ENCODE assay signal across 8 cellular contexts in the genomic region with DNA sequence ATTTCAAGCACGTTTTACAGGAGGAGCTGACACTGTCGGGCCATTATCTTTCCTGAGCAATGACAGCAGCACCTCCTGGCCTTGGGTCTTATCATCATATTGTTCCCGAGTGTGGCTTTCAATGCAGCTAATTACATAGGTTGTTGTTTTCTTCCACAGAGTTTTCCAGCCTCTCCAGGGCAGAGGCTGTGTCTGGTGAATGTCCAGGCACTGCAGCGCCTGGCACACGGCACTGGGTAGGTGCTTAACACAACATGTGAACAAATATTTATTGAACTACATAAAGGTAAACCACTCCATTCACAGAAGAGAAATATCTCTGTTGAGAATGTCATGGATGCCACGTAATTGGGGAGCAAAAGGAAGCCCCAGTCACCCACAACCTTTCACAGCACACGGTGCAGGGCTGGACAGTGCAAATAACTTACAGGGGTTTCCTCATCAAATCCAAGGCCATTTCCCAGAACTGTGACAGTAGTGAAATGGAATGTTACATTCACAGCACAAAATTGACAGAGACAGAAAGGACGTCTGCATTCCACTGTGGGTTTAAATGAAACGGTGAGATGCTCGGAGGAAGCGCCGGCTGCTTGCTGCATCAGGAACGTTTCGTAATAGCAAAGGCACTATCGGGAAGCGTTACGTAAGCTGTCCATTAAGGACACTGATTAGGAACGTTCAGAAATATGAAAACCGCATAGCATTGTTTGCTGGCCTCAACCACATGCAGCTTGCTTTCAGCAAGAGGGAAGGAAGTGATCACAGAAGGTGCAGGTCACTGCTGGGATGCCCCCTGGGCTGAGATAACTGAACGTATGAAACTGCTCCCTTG. TPM values are rescaled to one million over a fixed set of nuclear protein-coding genes. Genes with fewer than 3 reads are reported as not detected.
A peak's percentile ranks its signal among the peaks of the same experiment; 100 is the strongest.
DNase-seq lines count a peak whose midpoint lies in the region; ATAC-seq and TF ChIP-seq lines count a peak whose summit lies in the region.

No MANE protein-coding gene starts in this region.

- H3K4me1 Mint-ChIP-seq in natural killer cell treated with Interleukin-12 subunit alpha and Interleukin-12 subunit beta and Interleukin-15 and Interleukin-18, amount 100 ng/mL, for 72 hours (ENCODE audit: low read depth in 2 of 2) = peaks cover 9% of the 10 kb centered on the region in 2 donors

- H3K79me2 ChIP-seq in OCI-LY7 (ENCODE audit: insufficient read depth, low read depth, low read length) = no peaks in the 10 kb centered on the region

- CTCF ChIA-PET in OCI-LY7 (lab: Charles Lee; ENCODE audit: unreplicated experiment) = interaction anchor here (0.5 kb wide), 1 partner anchor 8 kb away, joined by 3 read pairs; no protein-coding TSS in a partner anchor

- no peaks in the 10 kb centered on the region for H3K36me3 Mint-ChIP-seq in natural killer cell treated with Interleukin-12 subunit alpha and Interleukin-12 subunit beta and Interleukin-15 and Interleukin-18, amount 100 ng/mL, for 72 hours

- ATAC-seq in natural killer cell treated with Interleukin-12 subunit alpha and Interleukin-12 subunit beta and Interleukin-15 and Interleukin-18, amount 100 ng/mL, for 72 hours = peak; percentile 50 to 59
- ATAC-seq in HG03342 (IDR thresholded peaks at IDR 0.05; ENCODE audit: unreplicated experiment) = no peak

- H3K9me3 Mint-ChIP-seq in natural killer cell treated with Interleukin-12 subunit alpha and Interleukin-12 subunit beta and Interleukin-15 and Interleukin-18, amount 100 ng/mL, for 72 hours = no peaks in the 10 kb centered on the region

- H3K27ac Mint-ChIP-seq in natural killer cell treated with Interleukin-12 subunit alpha and Interleukin-12 subunit beta and Interleukin-15 and Interleukin-18, amount 100 ng/mL, for 72 hours = no peak overlapping the region

- no peaks in the 10 kb centered on the region for H3K9me3 ChIP-seq in OCI-LY7 (ENCODE audit: low read length)

- POLR2A ChIA-PET in OCI-LY7 (lab: Charles Lee) = no interaction called here

- no peak overlapping the region for H3K4me2 ChIP-seq in OCI-LY7 (ENCODE audit: low read length)

- intact Hi-C loops in OCI-LY7 (cut with micrococcal nuclease; ENCODE audit: unreplicated experiment) = no loop called here

- no TSS peak for BruUV-seq in OCI-LY7 (replicated peaks; lab: Mats Ljungman, UMichigan)

- H3K4me3 ChIP-seq in choroid plexus epithelial cell (ENCODE audit: low read depth, low read length) (no peak overlapping the region), OCI-LY7 (ENCODE audit: low read depth, low read length, poor library complexity, severe bottlenecking) (no peak overlapping the region)

- no peak overlapping the region for H2AFZ ChIP-seq in OCI-LY7 (ENCODE audit: low read length)

- H3K27me3 Mint-ChIP-seq in natural killer cell treated with Interleukin-12 subunit alpha and Interleukin-12 subunit beta and Interleukin-15 and Interleukin-18, amount 100 ng/mL, for 72 hours = peaks cover 53 to 54% of the 10 kb centered on the region in 2 donors

- peak overlapping the region; percentile 4 for H3K4me3 Mint-ChIP-seq in natural killer cell treated with Interleukin-12 subunit alpha and Interleukin-12 subunit beta and Interleukin-15 and Interleukin-18, amount 100 ng/mL, for 72 hours

- TF ChIP-seq CTCF in choroid plexus epithelial cell (conservative IDR thresholded peaks at IDR 0.05; ENCODE audit: low read depth, low read length) (no peak), OCI-LY7 (conservative IDR thresholded peaks at IDR 0.05; ENCODE audit: low read length) (no peak)

- DNase-seq in D341Med (ENCODE audit: low spot score) (peak; percentile 30), NCI-H345 (lab: John Stamatoyannopoulos, UW) (peak; percentile 36), choroid plexus epithelial cell (ENCODE audit: low read depth) (peak; percentile 100), OCI-LY7 (ENCODE audit: low spot score) (no peak), COLO829 (ENCODE audit: low spot score) (no peak), GM19238 (ENCODE audit: insufficient read length, low spot score) (no peak)
- DNase-seq in natural killer cell treated with Interleukin-12 subunit alpha and Interleukin-12 subunit beta and Interleukin-15 and Interleukin-18, amount 100 ng/mL, for 72 hours (ENCODE audit: low spot score) = no peak

- H4K20me1 ChIP-seq in OCI-LY7 (ENCODE audit: insufficient read depth, low read length) = no peaks in the 10 kb centered on the region

- no peaks in the 10 kb centered on the region for H3K4me1 ChIP-seq in OCI-LY7 (ENCODE audit: insufficient read depth, low read length, poor library complexity, severe bottlenecking)

- no peak overlapping the region for H3K27ac ChIP-seq in OCI-LY7 (ENCODE audit: low read depth, low read length, poor library complexity, severe bottlenecking)

- no peaks in the 10 kb centered on the region for H3K36me3 ChIP-seq in OCI-LY7 (ENCODE audit: insufficient read depth, low read length)

- H3K9me2 ChIP-seq in OCI-LY7 (ENCODE audit: insufficient read depth, low read length) = no peaks in the 10 kb centered on the region

RNA-seq across cellular contexts. Expression of a gene that starts 6.4 kb away (rescaled TPM):
- total RNA-seq in natural killer cell treated with Interleukin-12 subunit alpha and Interleukin-12 subunit beta and Interleukin-15 and Interleukin-18, amount 100 ng/mL, for 72 hours = not detected
- not detected in 2 replicates for total RNA-seq in OCI-LY7 (2014; rRNA removed; shearing (Covaris generic))
- not detected in 2 replicates for total RNA-seq in OCI-LY7 (2022)

Comparison
In these comparisons a context has a peak if more than half of its experiments do, and no peak if none do; other contexts are left out.
1. DNase-seq: peak in D341Med (single experiment), NCI-H345 (single experiment) and choroid plexus epithelial cell (single experiment); none in natural killer cell treated with Interleukin-12 subunit alpha and Interleukin-12 subunit beta and Interleukin-15 and Interleukin-18, amount 100 ng/mL, for 72 hours (single experiment), OCI-LY7 (single experiment), COLO829 (single experiment) and GM19238 (single experiment).